ENCODE assay signal across 24 cellular contexts in the genomic region with DNA sequence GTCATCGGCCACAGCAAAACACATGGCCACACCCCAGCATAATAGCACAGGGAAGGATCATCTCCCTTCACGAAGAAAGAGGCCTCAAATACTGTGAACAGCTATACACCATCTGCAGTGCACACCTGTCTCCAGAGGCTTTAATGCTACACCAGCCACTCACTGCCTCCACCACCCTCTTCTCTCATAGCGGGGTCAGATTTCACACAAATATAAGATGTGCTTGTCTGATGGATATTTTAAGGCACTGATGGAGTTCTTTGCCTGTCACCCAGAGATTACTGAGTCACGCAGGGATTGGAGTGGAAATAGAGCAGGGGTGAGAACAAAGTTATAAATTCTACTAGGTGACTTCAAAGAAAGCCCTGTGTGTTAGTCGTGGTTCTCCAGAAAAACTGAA.
DNase-seq lines count a peak whose midpoint lies in the region; TF ChIP-seq lines count a peak whose summit lies in the region.
"Had no signal": no experiment of that assay in that cellular context is flagged by ENCODE, and none has a peak within 500 bp of the region (broad histone marks: within the 10 kb centered on the region; RNA-seq: fewer than 3 reads in every experiment).

No MANE protein-coding gene starts in this region.

- TF ChIP-seq CTCF in nephron (IDR thresholded peaks at IDR 0.05; ENCODE audit: unreplicated experiment in 3 of 3) (no peak), ovary (IDR thresholded peaks at IDR 0.05) (no peak)

- TF ChIP-seq EP300 in ovary (IDR thresholded peaks at IDR 0.05), result no peak

- H3K4me3 ChIP-seq in ovary, result no peak overlapping the region
- H3K4me3 ChIP-seq: HAP-1 had no signal

- no peak overlapping the region for H3K4me3 Mint-ChIP-seq in nephron
- H3K4me3 Mint-ChIP-seq: CD4-positive, alpha-beta memory T cell; HFFc6; T-helper 1 cell treated with Interleukin-12 subunit alpha and Interleukin-12 subunit beta and Interleukin-4 antibody, amounts not matched to agents 30 μg/mL and 1 μg/mL, for 36 hours had no signal

- H3K4me1 Mint-ChIP-seq in nephron, result peaks cover 9% of the 10 kb centered on the region
- H3K4me1 Mint-ChIP-seq: CD4-positive, alpha-beta memory T cell had no signal

- H3K4me1 ChIP-seq in ovary (ENCODE audit: insufficient read depth), result no peaks in the 10 kb centered on the region
- H3K4me1 ChIP-seq: HAP-1 had no signal

- 81% methylated on average over 5 of the region's 5 CpGs for WGBS in ovary, 3 donors

- no peak for TF ChIP-seq POLR2A in ovary (IDR thresholded peaks at IDR 0.05)

- H3K27me3 Mint-ChIP-seq in nephron (ENCODE audit: low read depth), result no peaks in the 10 kb centered on the region
- H3K27me3 Mint-ChIP-seq: CD4-positive, alpha-beta memory T cell had no signal

- no peaks in the 10 kb centered on the region for H3K36me3 ChIP-seq in ovary
- H3K36me3 ChIP-seq: HAP-1 had no signal

- DNase-seq in NCI-H187 (lab: John Stamatoyannopoulos, UW) (peak; percentile 6 to 9), NCI-H2107 (lab: John Stamatoyannopoulos, UW) (peak; percentile 13), NCI-H510A (lab: John Stamatoyannopoulos, UW) (peak; percentile 25), SIG-M5 treated with dmso at 0.1 percent for 504 hours (lab: John Stamatoyannopoulos, UW; ENCODE audit: unreplicated experiment) (no peak), NCI-H1092 (lab: John Stamatoyannopoulos, UW) (no peak), ovary (no peak)
- DNase-seq: C1 segment of cervical spinal cord; CD4-positive, alpha-beta memory T cell; COR-L47; GOT3; HFFc6; Karpas-422; MV-4-11; NCI-H1105 treated with DMSO at 0.1 percent for 48 hours; NCI-H1694; NCI-H2081 treated with DMSO at 0.1 percent for 48 hours; NCI-H345; NCI-H526 treated with DMSO at 0.1 percent for 48 hours; SIG-M5; SK-N-SH; SW 1271 had no signal

- H3K27ac Mint-ChIP-seq in nephron, result peak overlapping the region in 2 of 3 experiments; percentile 31 to 62
- H3K27ac Mint-ChIP-seq: CD4-positive, alpha-beta memory T cell; HFFc6; T-helper 1 cell treated with Interleukin-12 subunit alpha and Interleukin-12 subunit beta and Interleukin-4 antibody, amounts not matched to agents 30 μg/mL and 1 μg/mL, for 36 hours had no signal

- H3K9me3 Mint-ChIP-seq in nephron, result peaks cover 3% of the 10 kb centered on the region
- H3K9me3 Mint-ChIP-seq: T-helper 1 cell treated with Interleukin-12 subunit alpha and Interleukin-12 subunit beta and Interleukin-4 antibody, amounts not matched to agents 30 μg/mL and 1 μg/mL, for 36 hours had no signal

- H3K36me3 Mint-ChIP-seq in nephron (ENCODE audit: low read depth), result no peaks in the 10 kb centered on the region
- H3K36me3 Mint-ChIP-seq: CD4-positive, alpha-beta memory T cell had no signal

- intact Hi-C loops in ovary (cut with DNase I), result no loop called here

- no peak overlapping the region for H3K27ac ChIP-seq in ovary

- no peaks in the 10 kb centered on the region for H3K9me3 ChIP-seq in ovary
- H3K9me3 ChIP-seq: HAP-1 had no signal

- H3K27me3 ChIP-seq in ovary, result no peaks in the 10 kb centered on the region

Comparison
In these comparisons a context has a peak if more than half of its experiments do, and no peak if none do; other contexts are left out.
1. DNase-seq: peak in NCI-H187 (2 of 2), NCI-H2107 (single experiment) and NCI-H510A (single experiment); none in SIG-M5 treated with dmso at 0.1 percent for 504 hours (single experiment), NCI-H1092 (single experiment) and ovary (0 of 5).